In the genomic region with DNA sequence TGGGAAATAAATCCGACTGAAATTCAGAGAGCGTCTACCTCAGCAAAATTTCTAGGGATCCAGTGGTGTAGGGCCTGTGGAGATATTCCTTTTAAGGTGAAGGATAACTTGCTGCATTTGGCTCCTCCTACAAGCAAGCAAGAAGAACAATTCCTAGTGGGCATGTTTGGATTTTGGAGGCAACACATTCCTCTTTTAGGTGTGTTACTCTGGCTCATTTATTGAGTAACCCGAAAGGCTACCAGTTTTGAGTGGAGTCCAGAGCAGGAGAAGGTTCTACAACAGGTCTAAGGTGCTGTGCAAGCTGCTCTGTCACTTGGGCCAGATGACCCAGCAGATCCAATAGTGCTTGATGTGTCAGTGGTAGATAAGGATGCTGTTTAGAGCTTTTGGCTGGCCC, we compare ENCODE assay signal across 5 cellular contexts.
"Had no signal": no experiment of that assay in that cellular context is flagged by ENCODE, and none has a peak within 500 bp of the region (broad histone marks: within the 10 kb centered on the region; RNA-seq: fewer than 3 reads in every experiment).

No MANE protein-coding gene starts in this region.

- FAIRE-seq: HepG2, K562 had no signal

- H3K4me3 ChIP-seq: K562 had no signal

- DNase-seq: IMR-90, KBM-7 had no signal

- ATAC-seq: HepG2, K562 had no signal

- H3K27ac ChIP-seq: HL-60 had no signal
